Comparison of ENCODE assay signal across 13 cellular contexts in genomic region chr12:53660064-53660463, GRCh38. TPM values are rescaled to one million over a fixed set of nuclear protein-coding genes. Genes with fewer than 3 reads are reported as not detected.
DNase-seq lines count a peak whose midpoint lies in the region; ATAC-seq, FAIRE-seq and TF ChIP-seq lines count a peak whose summit lies in the region.
"Had no signal": no experiment of that assay in that cellular context is flagged by ENCODE, and none has a peak within 500 bp of the region (broad histone marks: within the 10 kb centered on the region; RNA-seq: fewer than 3 reads in every experiment).

No MANE protein-coding gene starts in this region.

- CTCF ChIA-PET in HCT116 (lab: Charles Lee), result interaction anchor here (2.1 kb wide), 1 partner anchor 117 kb away, joined by 10 read pairs; no protein-coding TSS in a partner anchor

- no peaks in the 10 kb centered on the region for H3K9me2 ChIP-seq in HCT116 (ENCODE audit: insufficient read depth)

- POLR2A ChIA-PET in HCT116 (lab: Charles Lee), result no interaction called here

- H3K36me3 ChIP-seq in HCT116 (ENCODE audit: control insufficient read depth in 1 of 2, insufficient read depth in 2 of 2, low read length in 2 of 2) (peaks cover 0 to 8% of the 10 kb centered on the region in 2 experiments; a peak in 1 of 4 replicates), kidney (ENCODE audit: control insufficient read depth in 1 of 2, insufficient read depth in 2 of 2, low read length in 2 of 2) (peaks cover 7 to 11% of the 10 kb centered on the region in 2 donors), skeletal muscle tissue (ENCODE audit: control insufficient read depth in 3 of 3, insufficient read depth in 3 of 3, low read length in 3 of 3) (peaks cover 10 to 12% (median 11%) of the 10 kb centered on the region in 3 donors)

- H3K27me3 ChIP-seq in HCT116 (ENCODE audit: insufficient read depth, low read length) (no peaks in the 10 kb centered on the region), skeletal muscle tissue (ENCODE audit: control insufficient read depth in 3 of 3, insufficient read depth in 3 of 3, low read length in 3 of 3) (no peaks in the 10 kb centered on the region)

- intact Hi-C loops in HCT116 (cut with micrococcal nuclease) (no loop called here), kidney (cut with DNase I) (no loop called here)

- H3K36me3 Mint-ChIP-seq in chondrocyte (ENCODE audit: low read depth), result peaks cover 12% of the 10 kb centered on the region

- no peak overlapping the region for H3K4me3 Mint-ChIP-seq in chondrocyte (ENCODE audit: unreplicated experiment)
- H3K4me3 Mint-ChIP-seq: activated naive CD4-positive, alpha-beta T cell treated with anti-CD3 and anti-CD28 coated beads, Interleukin-2, amount 50 U/mL, for 24 hours; CD8-positive, alpha-beta T cell had no signal

- H3K4me1 Mint-ChIP-seq in chondrocyte (ENCODE audit: low read depth), result peaks cover 32% of the 10 kb centered on the region
- H3K4me1 Mint-ChIP-seq: activated naive CD4-positive, alpha-beta T cell treated with anti-CD3 and anti-CD28 coated beads, Interleukin-2, amount 50 U/mL, for 24 hours had no signal

- H3K9me3 ChIP-seq in HCT116 (ENCODE audit: control insufficient read depth in 1 of 2, insufficient read depth in 1 of 2, low read depth in 1 of 2, low read length in 2 of 2) (no peaks in the 10 kb centered on the region), kidney (ENCODE audit: control insufficient read depth in 1 of 2, low read length in 2 of 2) (no peaks in the 10 kb centered on the region), skeletal muscle tissue (ENCODE audit: control insufficient read depth in 3 of 3, low read length in 3 of 3) (no peaks in the 10 kb centered on the region)
- H3K9me3 ChIP-seq: HAP-1 had no signal

- no peaks in the 10 kb centered on the region for H3K79me2 ChIP-seq in HCT116 (ENCODE audit: insufficient read depth, low read length)

- no peak for TF ChIP-seq POLR2A in HCT116 (IDR thresholded peaks at IDR 0.05; ENCODE audit: borderline replicate concordance, extremely low read depth, insufficient read depth, insufficient read length)

- no peak overlapping the region for H3K9ac ChIP-seq in HCT116 (ENCODE audit: low read length)
- no peak overlapping the region for H3K9ac ChIP-seq in kidney (ENCODE audit: low read length in 2 of 2)
- H3K9ac ChIP-seq in skeletal muscle tissue (ENCODE audit: low read depth in 1 of 3, low read length in 3 of 3), result peak overlapping the region; percentile 30 to 73 (median 62)

- no peak overlapping the region; the same call in 1 of the 2 replicates for H3K4me2 ChIP-seq in HCT116 (ENCODE audit: low read length)

- no peak for TF ChIP-seq RAD21 in HCT116 (IDR thresholded peaks at IDR 0.05; ENCODE audit: low read depth)

- H3K9me3 Mint-ChIP-seq in chondrocyte (ENCODE audit: low read depth), result no peaks in the 10 kb centered on the region
- H3K9me3 Mint-ChIP-seq: activated naive CD4-positive, alpha-beta T cell treated with anti-CD3 and anti-CD28 coated beads, Interleukin-2, amount 50 U/mL, for 24 hours; CD8-positive, alpha-beta T cell had no signal

- ATAC-seq in HCT116 (no peak), HG03342 (IDR thresholded peaks at IDR 0.05; ENCODE audit: unreplicated experiment) (no peak)
- ATAC-seq: CD8-positive, alpha-beta T cell had no signal

- H3K27ac ChIP-seq in HCT116 (ENCODE audit: low read depth, low read length) (peak overlapping the region; percentile 78), kidney (ENCODE audit: low read depth in 2 of 2, low read length in 2 of 2) (peak overlapping the region; percentile 30 to 69), skeletal muscle tissue (ENCODE audit: low read depth, low read length) (peak overlapping the region; percentile 92)
- H3K27ac ChIP-seq: WERI-Rb-1 had no signal

- H3K27me3 Mint-ChIP-seq in chondrocyte (ENCODE audit: low read depth), result no peaks in the 10 kb centered on the region
- H3K27me3 Mint-ChIP-seq: activated naive CD4-positive, alpha-beta T cell treated with anti-CD3 and anti-CD28 coated beads, Interleukin-2, amount 50 U/mL, for 24 hours had no signal

- H4K20me1 ChIP-seq in HCT116 (ENCODE audit: insufficient read depth), result no peaks in the 10 kb centered on the region

- RAD21 ChIA-PET in HCT116 (lab: Charles Lee; ENCODE audit: low non-redundant PET in 1 of 2, low total read pairs in 2 of 2, uncharacterized antibody in 2 of 2, unreplicated experiment in 2 of 2), result no interaction called here

- no peak for FAIRE-seq in kidney (lab: Jason Lieb, UNC)
- FAIRE-seq in urothelium cell line (lab: Jason Lieb, UNC), result no peak

- no peak overlapping the region for H2AFZ ChIP-seq in HCT116 (ENCODE audit: low read depth, low read length, poor library complexity, severe bottlenecking)

- no peak for TF ChIP-seq CTCF in HCT116 (IDR thresholded peaks at IDR 0.05 in 2 of 3, conservative IDR thresholded peaks at IDR 0.05 in 1 of 3; ENCODE audit: borderline replicate concordance in 1 of 3, insufficient read depth in 1 of 3, low read depth in 2 of 3, low read length in 2 of 3)
- TF ChIP-seq CTCF in chondrocyte (IDR thresholded peaks at IDR 0.05), result no peak
- no peak for TF ChIP-seq CTCF in kidney (IDR thresholded peaks at IDR 0.05; ENCODE audit: borderline replicate concordance, extremely low read depth, insufficient read depth)

- H3K4me3 ChIP-seq in HCT116 (replicated peaks in 1 of 2; ENCODE audit: low read depth in 1 of 2, low read length in 2 of 2) (no peak overlapping the region), kidney (ENCODE audit: low read length in 2 of 2) (no peak overlapping the region), skeletal muscle tissue (ENCODE audit: low read length in 3 of 3) (peak overlapping the region; percentile 4 to 44 (median 36))
- H3K4me3 ChIP-seq: HAP-1 had no signal

- no peak for DNase-seq in HCT116 (ENCODE audit: low read depth, low spot score)
- no peak for DNase-seq in chondrocyte (ENCODE audit: low spot score)
- no peak for DNase-seq in kidney
- no peak for DNase-seq in urothelium cell line (ENCODE audit: low spot score)
- DNase-seq in NCI-H1105 treated with DMSO at 0.1 percent for 48 hours (lab: John Stamatoyannopoulos, UW), result no peak
- DNase-seq in NCI-H526 (lab: John Stamatoyannopoulos, UW), result no peak
- DNase-seq: CD8-positive, alpha-beta T cell; NK-92 treated with Interleukin-12 subunit alpha and Interleukin-12 subunit beta, amount 100 ng/mL, for 24 hours; WERI-Rb-1 had no signal

- no TSS peak for BruUV-seq in HCT116 (replicated peaks; lab: Mats Ljungman, UMichigan)

- peak overlapping the region; percentile 96 for H3K27ac Mint-ChIP-seq in chondrocyte (ENCODE audit: unreplicated experiment)
- H3K27ac Mint-ChIP-seq: CD8-positive, alpha-beta T cell had no signal

- peaks cover 20 to 25% of the 10 kb centered on the region in 2 experiments; a peak in 3 of 4 replicates for H3K4me1 ChIP-seq in HCT116 (ENCODE audit: control insufficient read depth in 1 of 2, insufficient read depth in 2 of 2, low read length in 2 of 2)
- peaks cover 17 to 20% of the 10 kb centered on the region in 2 donors for H3K4me1 ChIP-seq in kidney (ENCODE audit: control insufficient read depth in 1 of 2, insufficient read depth in 1 of 2, low read depth in 1 of 2, low read length in 2 of 2)
- peaks cover 24 to 28% (median 27%) of the 10 kb centered on the region in 3 donors for H3K4me1 ChIP-seq in skeletal muscle tissue (ENCODE audit: control insufficient read depth in 3 of 3, insufficient read depth in 3 of 3, low read length in 3 of 3)

TF ChIP-seq in HCT116, 20 proteins besides CTCF, POLR2A, EP300 and RAD21:
- TF ChIP-seq REST (IDR thresholded peaks at IDR 0.05; ENCODE audit: low read depth) (no peak), JUND (IDR thresholded peaks at IDR 0.05) (no peak), EGR1 (IDR thresholded peaks at IDR 0.05; ENCODE audit: low read depth) (no peak)
TF ChIP-seq in HCT116: peak in this region for 0.

RNA-seq across cellular contexts. Expression of gene ATP5MC2, which starts 15.8 kb away (rescaled TPM):
- total RNA-seq in HCT116 (2021; ENCODE audit: unreplicated experiment) (304 TPM), chondrocyte (201 to 204 TPM (median 203 TPM) in 3 replicates), kidney (271 TPM), skeletal muscle tissue (253 TPM)
- 610 and 669 TPM in 2 replicates for polyA plus RNA-seq in HCT116 (2012)
- 939 TPM for polyA plus RNA-seq in kidney (ENCODE audit: insufficient read depth, low read depth, low replicate concordance)

RNA-seq across cellular contexts. Expression of gene ATF7, which starts 33.9 kb away (rescaled TPM):
- total RNA-seq in HCT116 (2021; ENCODE audit: unreplicated experiment) (24.0 TPM), chondrocyte (44.4 to 52.7 TPM (median 51.2 TPM) in 3 replicates), kidney (54.7 TPM), skeletal muscle tissue (26.6 TPM)
- polyA plus RNA-seq in HCT116 (2012), result 12.5 and 12.7 TPM in 2 replicates
- polyA plus RNA-seq in kidney (ENCODE audit: insufficient read depth, low read depth, low replicate concordance), result 16.2 TPM

Comparison
In these comparisons a context has a peak if more than half of its experiments do, and no peak if none do; other contexts are left out.
1. H3K4me3 ChIP-seq: peak in skeletal muscle tissue (3 of 3); none in HCT116 (0 of 2) and kidney (0 of 2).
2. H3K9ac ChIP-seq: peak in skeletal muscle tissue (3 of 3); none in HCT116 (single experiment) and kidney (0 of 2).
3. Peak in every context shown above with its lines, with median percentiles within 50 percentile points of each other: H3K27ac ChIP-seq.